10 cellular contexts compared by ENCODE assay signal in the genomic region with DNA sequence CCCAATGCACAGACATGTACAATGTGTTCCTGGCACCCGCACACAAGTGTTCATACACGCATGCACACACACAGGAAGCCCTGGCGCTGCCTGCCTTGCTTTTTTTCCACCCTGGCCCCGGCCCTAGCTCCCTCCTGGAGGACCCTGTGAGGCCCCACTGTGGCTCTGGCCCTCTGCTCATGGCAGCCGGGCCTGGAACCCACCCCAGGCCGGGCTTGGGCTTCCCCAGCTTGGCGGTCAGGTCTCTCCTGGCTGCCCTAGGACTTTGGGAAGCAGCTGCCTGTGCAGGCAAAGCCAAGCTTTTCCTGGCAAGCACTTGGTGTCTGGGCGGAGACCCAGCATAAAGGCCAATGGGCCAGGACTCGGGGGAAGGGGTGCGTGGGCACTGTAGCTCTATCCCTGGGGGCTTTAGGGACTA. TPM values are rescaled to one million over a fixed set of nuclear protein-coding genes. Genes with fewer than 3 reads are reported as not detected.
DNase-seq lines count a peak whose midpoint lies in the region; ATAC-seq and TF ChIP-seq lines count a peak whose summit lies in the region.
"Had no signal": no experiment of that assay in that cellular context is flagged by ENCODE, and none has a peak within 500 bp of the region (broad histone marks: within the 10 kb centered on the region; RNA-seq: fewer than 3 reads in every experiment).

No MANE protein-coding gene starts in this region.

- no peak overlapping the region for H3K4me3 ChIP-seq in CD4-positive, alpha-beta memory T cell (ENCODE audit: low read length in 2 of 2)
- H3K4me3 ChIP-seq in Peyer's patch (no peak overlapping the region), fibroblast of the aortic adventitia (ENCODE audit: low read depth, low read length) (no peak overlapping the region), ovary (no peak overlapping the region), PC-9 (no peak overlapping the region)

- H3K9me2 ChIP-seq in PC-9 (ENCODE audit: insufficient read depth) = no peaks in the 10 kb centered on the region

- H3K36me3 Mint-ChIP-seq in CD4-positive, alpha-beta memory T cell = peaks cover 19 to 40% of the 10 kb centered on the region in 2 donors

- no peak for TF ChIP-seq EP300 in ovary (IDR thresholded peaks at IDR 0.05)

- no peaks in the 10 kb centered on the region for H3K27me3 ChIP-seq in CD4-positive, alpha-beta memory T cell (ENCODE audit: insufficient read depth, low read length)
- H3K27me3 ChIP-seq in Peyer's patch (no peaks in the 10 kb centered on the region), ovary (no peaks in the 10 kb centered on the region), PC-9 (ENCODE audit: insufficient read depth, low read depth) (no peaks in the 10 kb centered on the region)

- no peak overlapping the region for H3K4me2 ChIP-seq in PC-9

- peak in 2 of 5 donors; percentile 15 to 60 for DNase-seq in CD4-positive, alpha-beta memory T cell
- DNase-seq in Peyer's patch (peak in 2 of 3 donors; percentile 45 to 70), fibroblast of the aortic adventitia (ENCODE audit: low read depth) (peak; percentile 54), ovary (peak; percentile 67 to 88 (median 83)), PC-9 (no peak)
- DNase-seq: NCI-H2081 had no signal

- no peaks in the 10 kb centered on the region for H3F3A ChIP-seq in PC-9 (ENCODE audit: insufficient read depth, low read depth)

- no peaks in the 10 kb centered on the region for H3K27me3 Mint-ChIP-seq in CD4-positive, alpha-beta memory T cell

- no peaks in the 10 kb centered on the region for H3K9me3 Mint-ChIP-seq in CD4-positive, alpha-beta memory T cell

- BruUV-seq in PC-9 (replicated peaks; lab: Mats Ljungman, UMichigan) = no TSS peak

- H3K27ac Mint-ChIP-seq in CD4-positive, alpha-beta memory T cell = peak overlapping the region; percentile 94 to 99 (median 98)

- no peaks in the 10 kb centered on the region for H3K36me3 ChIP-seq in CD4-positive, alpha-beta memory T cell (ENCODE audit: insufficient read depth, low read length)
- H3K36me3 ChIP-seq in Peyer's patch (peaks cover 0 to 5% (median 0%) of the 10 kb centered on the region in 3 donors), ovary (no peaks in the 10 kb centered on the region), PC-9 (ENCODE audit: low read depth) (no peaks in the 10 kb centered on the region)
- H3K36me3 ChIP-seq: WERI-Rb-1 had no signal

- H2AFZ ChIP-seq in PC-9 = no peak overlapping the region

- no peaks in the 10 kb centered on the region for H4K20me1 ChIP-seq in PC-9 (ENCODE audit: insufficient read depth)

- CTCF ChIA-PET in CD4-positive, alpha-beta memory T cell (lab: Charles Lee; ENCODE audit: partially characterized antibody) = interaction anchor here (0.7 to 4.8 kb wide), 14 partner anchors 9 to 479 kb away, joined by 3 to 28 read pairs (median 6); partner anchors contain the start of gene CD82
- CTCF ChIA-PET in PC-9 (lab: Charles Lee) = no interaction called here

- POLR2A ChIA-PET in CD4-positive, alpha-beta memory T cell (lab: Charles Lee; ENCODE audit: partially characterized antibody) = interaction anchor here (1.2 to 18.2 kb wide), 9 partner anchors 10 to 39 kb away, joined by 4 to 287 read pairs (median 13); partner anchors contain the start of gene CD82
- POLR2A ChIA-PET in PC-9 (lab: Charles Lee; ENCODE audit: unreplicated experiment) = no interaction called here

- ATAC-seq in GM21381 (IDR thresholded peaks at IDR 0.05; ENCODE audit: unreplicated experiment) (no peak), GM19035 (IDR thresholded peaks at IDR 0.05; ENCODE audit: unreplicated experiment) (no peak), HG02759 (IDR thresholded peaks at IDR 0.05; ENCODE audit: unreplicated experiment) (no peak)

- WGBS in ovary, 3 donors = 20 to 26% (median 20%) methylated on average over 9 to 10 of the region's 10 CpGs

- intact Hi-C loops in CD4-positive, alpha-beta memory T cell (cut with micrococcal nuclease) = loop anchor here (1.0 kb wide), 2 partner anchors 27 to 31 kb away; partner anchors contain the start of gene CD82
- intact Hi-C loops in ovary (cut with DNase I) = no loop called here
- intact Hi-C loops in PC-9 (cut with micrococcal nuclease; ENCODE audit: unreplicated experiment) = no loop called here

- TF ChIP-seq POLR2A in Peyer's patch (IDR thresholded peaks at IDR 0.05) (no peak), ovary (IDR thresholded peaks at IDR 0.05) (no peak)

- H3K4me1 ChIP-seq in CD4-positive, alpha-beta memory T cell (ENCODE audit: insufficient read depth, low read length) = peaks cover 96% of the 10 kb centered on the region
- H3K4me1 ChIP-seq in Peyer's patch (peaks cover 0 to 49% (median 26%) of the 10 kb centered on the region in 4 donors), ovary (ENCODE audit: insufficient read depth) (peaks cover 28% of the 10 kb centered on the region), PC-9 (replicated peaks; ENCODE audit: insufficient read depth) (no peaks in the 10 kb centered on the region)

- H3K27ac ChIP-seq in CD4-positive, alpha-beta memory T cell (ENCODE audit: low read depth, low read length) = peak overlapping the region; percentile 83
- H3K27ac ChIP-seq in Peyer's patch = peak overlapping the region; percentile 14 to 78 (median 56)
- peak overlapping the region; percentile 49 to 53 for H3K27ac ChIP-seq in ovary
- no peak overlapping the region for H3K27ac ChIP-seq in PC-9
- H3K27ac ChIP-seq: WERI-Rb-1 had no signal

- H3K9me3 ChIP-seq in CD4-positive, alpha-beta memory T cell (ENCODE audit: control insufficient read depth in 1 of 2, low read length in 2 of 2) = no peaks in the 10 kb centered on the region
- H3K9me3 ChIP-seq in Peyer's patch = no peaks in the 10 kb centered on the region
- no peaks in the 10 kb centered on the region for H3K9me3 ChIP-seq in ovary
- H3K9me3 ChIP-seq in PC-9 (ENCODE audit: insufficient read depth, low read depth) = no peaks in the 10 kb centered on the region

- no peak for TF ChIP-seq CTCF in Peyer's patch (IDR thresholded peaks at IDR 0.05)
- no peak for TF ChIP-seq CTCF in fibroblast of the aortic adventitia (IDR thresholded peaks at IDR 0.05; ENCODE audit: insufficient read depth, low read length)
- TF ChIP-seq CTCF in ovary (IDR thresholded peaks at IDR 0.05) = no peak
- TF ChIP-seq CTCF in PC-9 (conservative IDR thresholded peaks at IDR 0.05) = no peak

- peaks cover 52 to 95% (median 79%) of the 10 kb centered on the region in 4 donors for H3K4me1 Mint-ChIP-seq in CD4-positive, alpha-beta memory T cell

- H3K79me2 ChIP-seq in PC-9 (ENCODE audit: low read depth) = no peaks in the 10 kb centered on the region

- H3K4me3 Mint-ChIP-seq in CD4-positive, alpha-beta memory T cell = peak overlapping the region; percentile 81 to 90 (median 85)

RNA-seq across cellular contexts. Expression of gene CD82, which starts 30.5 kb away (rescaled TPM):
- total RNA-seq in CD4-positive, alpha-beta memory T cell = 100 to 1,000 TPM; 130 to 133 TPM
- 100 to 1,000 TPM; 250 to 260 TPM for polyA plus RNA-seq in CD4-positive, alpha-beta memory T cell
- total RNA-seq in Peyer's patch (100 to 1,000 TPM in 1 of 4 donors, 10 to 100 TPM in 3; 40.4 to 140 (median 78.4) TPM), fibroblast of the aortic adventitia (ENCODE audit: low replicate concordance) (2.6 and 4.5 TPM in 2 replicates), ovary (10 to 100 TPM in 6 of 7 donors, 1 to 10 TPM in 1; 6.9 to 74.9 (median 39.1) TPM), PC-9 (2021) (30.7 and 46.0 TPM in 2 replicates)
- 10 to 100 TPM; 15.6 to 28.3 TPM for polyA plus RNA-seq in ovary

Comparison
In these comparisons a context has a peak if more than half of its experiments do, and no peak if none do; other contexts are left out.
1. DNase-seq: peak in Peyer's patch (2 of 3), fibroblast of the aortic adventitia (single experiment) and ovary (5 of 5); none in PC-9 (0 of 2).